31 cellular contexts compared by ENCODE assay signal in the genomic region with DNA sequence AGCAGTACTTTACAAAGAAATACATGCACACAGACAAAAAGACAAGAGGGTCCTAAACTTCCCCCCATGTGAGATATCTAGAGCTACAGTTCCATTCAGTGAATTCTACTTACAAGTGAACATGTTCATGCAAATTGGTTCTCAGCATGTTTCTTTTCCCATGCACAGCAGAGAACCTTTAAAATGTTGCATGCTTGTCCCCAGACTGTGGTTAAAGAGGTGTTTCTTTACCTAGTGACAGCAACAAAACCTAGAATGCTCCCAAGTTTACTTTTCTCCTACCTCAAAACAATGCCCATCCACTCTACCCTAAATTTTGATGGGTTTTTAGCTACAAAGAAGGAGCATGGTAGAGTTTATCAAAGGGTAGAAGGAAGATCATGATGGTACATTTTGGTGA.
"Had no signal": no experiment of that assay in that cellular context is flagged by ENCODE, and none has a peak within 500 bp of the region (broad histone marks: within the 10 kb centered on the region; RNA-seq: fewer than 3 reads in every experiment).

No MANE protein-coding gene starts in this region.

- H3K36me3 Mint-ChIP-seq: activated naive CD4-positive, alpha-beta T cell treated with anti-CD3 and anti-CD28 coated beads, Interleukin-2, amount 10 ng/mL, durations not matched to agents 7 days and 5 days; activated naive CD8-positive, alpha-beta T cell treated with anti-CD3 and anti-CD28 coated beads, Interleukin-2, amount 10 ng/mL, durations not matched to agents 7 days and 5 days had no signal

- ATAC-seq: activated T-cell treated with anti-CD3 and anti-CD28 coated beads, Interleukin-2, amount 50 U/mL, for 72 hours; body of pancreas; SK-N-SH treated with all-trans-retinoic acid at 6 μM for 48 hours; T-helper 17 cell; WTC11 had no signal

- H3K4me3 ChIP-seq: body of pancreas, Peyer's patch, SJSA1 had no signal

- H3K27me3 ChIP-seq: body of pancreas, Peyer's patch, SJSA1 had no signal

- DNase-seq: activated CD4-positive, alpha-beta T cell treated with anti-CD3 and anti-CD28 coated beads for 48 hours; activated CD4-positive, alpha-beta T cell treated with anti-CD3 and anti-CD28 coated beads, Interleukin-2, amount 50 U/mL, for 4 hours; activated CD4-positive, CD25-positive, alpha-beta regulatory T cell treated with anti-CD3 and anti-CD28 coated beads, Interleukin-2, amount 50 U/mL, for 72 hours; activated gamma-delta T cell treated with Interleukin-2 at 50 U/mL for 16 hours; activated naive CD4-positive, alpha-beta T cell treated with anti-CD3 and anti-CD28 coated beads, Interleukin-2, amount 10 ng/mL, durations not matched to agents 7 days and 5 days; activated naive CD8-positive, alpha-beta T cell treated with anti-CD3 and anti-CD28 coated beads, Interleukin-2, amount 10 ng/mL, durations not matched to agents 7 days and 5 days; activated T-cell treated with anti-CD3 and anti-CD28 coated beads for 4 hours; activated T-cell treated with anti-CD3 and anti-CD28 coated beads, Interleukin-2, amount 50 U/mL, for 72 hours; aorta; body of pancreas; central memory CD4-positive, alpha-beta T cell; Karpas-422; MM.1S; NCI-H1105; NCI-H1436; NCI-H1694 treated with DMSO at 0.1 percent for 48 hours; NCI-H2029 treated with DMSO at 0.1 percent for 48 hours; NCI-H345; NCI-H510A; NCI-H526 treated with DMSO at 0.1 percent for 48 hours; NCI-H82; OCI-M1; Peyer's patch; SHP77; T-helper 17 cell; T-helper 9 cell had no signal

- H3K4me1 ChIP-seq: body of pancreas, Peyer's patch, SJSA1 had no signal

- H3K27ac Mint-ChIP-seq: activated naive CD4-positive, alpha-beta T cell treated with anti-CD3 and anti-CD28 coated beads, Interleukin-2, amount 10 ng/mL, durations not matched to agents 7 days and 5 days; activated naive CD8-positive, alpha-beta T cell treated with anti-CD3 and anti-CD28 coated beads, Interleukin-2, amount 10 ng/mL, durations not matched to agents 7 days and 5 days; activated T-cell treated with anti-CD3 and anti-CD28 coated beads, Interleukin-2, amount 50 U/mL, for 72 hours; activated T-helper 2 cell treated with anti-CD3 and anti-CD28 coated beads, Interferon-gamma antibody, Interleukin-2, Interleukin-4, amounts not matched to agents 10 μg/mL and 5 μg/mL and 100 μg/mL, durations not matched to agents 14 hours and 24 hours and 36 hours; T-helper 17 cell; WTC11 had no signal

- H3K4me1 Mint-ChIP-seq: activated naive CD4-positive, alpha-beta T cell treated with anti-CD3 and anti-CD28 coated beads, Interleukin-2, amount 10 ng/mL, durations not matched to agents 7 days and 5 days; activated naive CD8-positive, alpha-beta T cell treated with anti-CD3 and anti-CD28 coated beads, Interleukin-2, amount 10 ng/mL, durations not matched to agents 7 days and 5 days had no signal

- H3K9me3 Mint-ChIP-seq: activated naive CD4-positive, alpha-beta T cell treated with anti-CD3 and anti-CD28 coated beads, Interleukin-2, amount 10 ng/mL, durations not matched to agents 7 days and 5 days; activated naive CD8-positive, alpha-beta T cell treated with anti-CD3 and anti-CD28 coated beads, Interleukin-2, amount 10 ng/mL, durations not matched to agents 7 days and 5 days; activated T-cell treated with anti-CD3 and anti-CD28 coated beads, Interleukin-2, amount 50 U/mL, for 72 hours; activated T-helper 2 cell treated with anti-CD3 and anti-CD28 coated beads, Interferon-gamma antibody, Interleukin-2, Interleukin-4, amounts not matched to agents 10 μg/mL and 5 μg/mL and 100 μg/mL, durations not matched to agents 14 hours and 24 hours and 36 hours; WTC11 had no signal

- H3K4me3 Mint-ChIP-seq: activated naive CD4-positive, alpha-beta T cell treated with anti-CD3 and anti-CD28 coated beads, Interleukin-2, amount 10 ng/mL, durations not matched to agents 7 days and 5 days; activated naive CD8-positive, alpha-beta T cell treated with anti-CD3 and anti-CD28 coated beads, Interleukin-2, amount 10 ng/mL, durations not matched to agents 7 days and 5 days; activated T-cell treated with anti-CD3 and anti-CD28 coated beads, Interleukin-2, amount 50 U/mL, for 72 hours; T-helper 17 cell; WTC11 had no signal

- H3K9me3 ChIP-seq: body of pancreas, Peyer's patch, SJSA1 had no signal

- H3K27ac ChIP-seq: body of pancreas, Peyer's patch, RWPE1, SJSA1 had no signal
